ENCODE assay signal across 7 cellular contexts in the genomic region with DNA sequence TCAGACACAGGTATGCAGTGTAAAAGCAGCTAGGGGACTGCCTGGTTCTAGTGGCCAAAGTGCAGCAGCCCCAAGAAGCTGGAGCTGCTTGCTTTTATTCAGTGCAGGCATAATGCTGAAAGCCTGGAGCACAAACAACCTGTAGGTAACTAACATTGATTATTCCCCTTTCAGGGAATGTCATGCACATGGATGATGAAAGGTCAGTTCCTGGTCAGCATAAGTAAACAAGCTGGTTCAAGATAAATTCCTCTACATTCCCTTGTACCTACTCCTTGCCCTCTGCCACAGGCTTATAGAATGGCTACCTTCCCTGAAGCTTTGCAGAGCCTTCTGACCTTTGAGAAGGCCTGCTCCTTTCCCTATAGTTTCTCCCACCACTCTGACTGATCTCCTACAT.
"Had no signal": no experiment of that assay in that cellular context is flagged by ENCODE, and none has a peak within 500 bp of the region (broad histone marks: within the 10 kb centered on the region; RNA-seq: fewer than 3 reads in every experiment).

No MANE protein-coding gene starts in this region.

- H3K4me3 ChIP-seq: GM23338 had no signal

- H2AFZ ChIP-seq: GM23338 had no signal

- H3K4me2 ChIP-seq: GM23338 had no signal

- DNase-seq: H9, HCEC 1CT, KBM-7 had no signal

- H3K27ac ChIP-seq: HL-60 had no signal

- FAIRE-seq: H1, H54 had no signal

- ATAC-seq: GM23338 had no signal
